Comparison of ENCODE assay signal across 1 cellular context in the genomic region with DNA sequence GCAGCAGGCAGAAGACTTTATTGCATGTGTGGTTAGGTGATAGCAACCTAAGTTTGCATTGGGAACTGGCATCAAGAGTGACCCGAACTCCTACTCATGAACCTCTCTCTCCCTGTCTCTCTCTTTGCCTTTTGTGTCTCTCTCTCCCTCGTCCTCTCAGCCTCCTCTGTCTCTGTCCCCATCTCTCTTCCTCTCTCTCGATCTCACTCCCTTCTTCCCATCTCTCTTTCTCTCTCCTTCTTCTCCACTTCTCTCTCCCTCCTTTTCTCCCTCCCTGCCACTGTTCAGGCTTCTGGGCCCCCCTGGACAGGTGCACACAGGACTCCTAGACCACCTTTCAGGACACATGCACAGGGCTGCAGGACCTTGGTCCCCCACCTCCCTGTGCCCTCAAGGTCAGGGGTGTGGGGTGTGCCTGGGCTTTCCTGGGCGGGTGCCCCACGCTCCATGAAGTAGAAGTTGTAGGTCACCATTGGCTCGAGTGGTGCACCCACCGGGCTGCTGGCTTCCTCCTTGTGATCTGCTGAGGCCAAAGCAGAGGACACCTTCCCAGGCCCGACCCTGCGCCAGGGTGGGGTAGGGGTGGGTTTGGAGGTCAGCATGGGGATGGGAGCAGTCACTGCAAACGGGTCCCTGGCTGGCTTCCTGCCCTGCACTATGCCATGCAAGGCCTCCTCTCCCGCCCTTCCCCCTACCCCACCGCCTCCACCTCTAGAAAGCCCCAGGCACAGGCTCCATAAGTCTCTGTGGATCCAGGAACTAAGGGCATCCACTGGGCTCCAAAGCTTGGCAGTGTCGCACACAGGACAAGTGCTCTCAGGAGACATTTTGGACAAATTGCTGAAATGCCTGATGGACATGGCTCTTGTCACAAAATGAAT.
TF ChIP-seq lines count a peak whose summit lies in the region.

No MANE protein-coding gene starts in this region.

TF ChIP-seq in K562, 482 proteins besides CTCF, POLR2A, EP300 and RAD21 (continued from another document):
- TF ChIP-seq, protein P1, sequence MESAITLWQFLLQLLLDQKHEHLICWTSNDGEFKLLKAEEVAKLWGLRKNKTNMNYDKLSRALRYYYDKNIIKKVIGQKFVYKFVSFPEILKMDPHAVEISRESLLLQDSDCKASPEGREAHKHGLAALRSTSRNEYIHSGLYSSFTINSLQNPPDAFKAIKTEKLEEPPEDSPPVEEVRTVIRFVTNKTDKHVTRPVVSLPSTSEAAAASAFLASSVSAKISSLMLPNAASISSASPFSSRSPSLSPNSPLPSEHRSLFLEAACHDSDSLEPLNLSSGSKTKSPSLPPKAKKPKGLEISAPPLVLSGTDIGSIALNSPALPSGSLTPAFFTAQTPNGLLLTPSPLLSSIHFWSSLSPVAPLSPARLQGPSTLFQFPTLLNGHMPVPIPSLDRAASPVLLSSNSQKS (CRISPR knock-in tag; IDR thresholded peaks at IDR 0.05) = no peak
- TF ChIP-seq STAG1 (CRISPR knock-in tag; IDR thresholded peaks at IDR 0.05; ENCODE audit: borderline replicate concordance) = no peak
- no peak for TF ChIP-seq ZC3H4 (CRISPR knock-in tag; IDR thresholded peaks at IDR 0.05; ENCODE audit: borderline replicate concordance)
